ENCODE assay signal across 17 cellular contexts in genomic region chr2:227877359-227878309, GRCh38. TPM values are rescaled to one million over a fixed set of nuclear protein-coding genes. Genes with fewer than 3 reads are reported as not detected.
DNase-seq lines count a peak whose midpoint lies in the region; ATAC-seq and TF ChIP-seq lines count a peak whose summit lies in the region.
"Had no signal": no experiment of that assay in that cellular context is flagged by ENCODE, and none has a peak within 500 bp of the region (broad histone marks: within the 10 kb centered on the region; RNA-seq: fewer than 3 reads in every experiment).

No MANE protein-coding gene starts in this region.

- WGBS in psoas muscle, 3 donors = 38 to 56% (median 44%) methylated on average over 9 of the region's 9 CpGs

- no peaks in the 10 kb centered on the region for H3K36me3 ChIP-seq in psoas muscle (ENCODE audit: insufficient read depth in 1 of 2, low read depth in 1 of 2)

- no peaks in the 10 kb centered on the region for H3K9me3 ChIP-seq in psoas muscle

- H3K4me3 ChIP-seq in fibroblast of the aortic adventitia (ENCODE audit: low read depth, low read length) (no peak overlapping the region), psoas muscle (no peak overlapping the region)
- H3K4me3 ChIP-seq: dorsolateral prefrontal cortex had no signal

- no peaks in the 10 kb centered on the region for H3K4me1 ChIP-seq in psoas muscle

- DNase-seq in amniotic epithelial cell (ENCODE audit: low read depth) (peak; percentile 47), fibroblast of the aortic adventitia (ENCODE audit: low read depth) (peak; percentile 78), psoas muscle (no peak), pons (ENCODE audit: low spot score) (no peak), iPS-NIHi7 (ENCODE audit: extremely low spot score) (no peak)
- DNase-seq: activated naive CD4-positive, alpha-beta T cell treated with Interleukin-2 at 50 U/mL for 16 hours; dorsolateral prefrontal cortex; H7; NCI-H2029 treated with DMSO at 0.1 percent for 48 hours; NCI-H446 treated with DMSO at 0.1 percent for 48 hours; stimulated activated naive CD4-positive, alpha-beta T cell; T-helper 1 cell had no signal

- intact Hi-C loops in psoas muscle (cut with DNase I) = no loop called here

- TF ChIP-seq CTCF in C4-2B (conservative IDR thresholded peaks at IDR 0.05) = no peak
- TF ChIP-seq CTCF in fibroblast of the aortic adventitia (IDR thresholded peaks at IDR 0.05; ENCODE audit: insufficient read depth, low read length) = no peak
- no peak for TF ChIP-seq CTCF in psoas muscle (IDR thresholded peaks at IDR 0.05)

- H3K27ac ChIP-seq in C4-2B (peak overlapping the region; percentile 75), psoas muscle (peak overlapping the region; percentile 27)
- H3K27ac ChIP-seq: dorsolateral prefrontal cortex, epithelial cell of prostate had no signal

- ATAC-seq in psoas muscle (peak in 1 of 4 donors; percentile 41), HG03196 (IDR thresholded peaks at IDR 0.05; ENCODE audit: unreplicated experiment) (no peak), GM19395 (IDR thresholded peaks at IDR 0.05; ENCODE audit: unreplicated experiment) (no peak)
- ATAC-seq: natural killer cell treated with Interleukin-12 subunit alpha and Interleukin-12 subunit beta and Interleukin-15 and Interleukin-18, amount 100 ng/mL, for 72 hours had no signal

- peaks cover 0 to 8% (median 0%) of the 10 kb centered on the region in 3 donors for H3K27me3 ChIP-seq in psoas muscle (ENCODE audit: insufficient read depth in 3 of 3, low read length in 2 of 3)

RNA-seq across cellular contexts. Expression of gene DAW1, which starts 6.2 kb away (rescaled TPM):
- 1.3 TPM in 1 of 2 replicates, not detected in the other for total RNA-seq in fibroblast of the aortic adventitia (ENCODE audit: low replicate concordance)
- total RNA-seq in psoas muscle = not detected
- polyA plus RNA-seq in psoas muscle = under 1 TPM in 2 of 3 donors, not detected in 1; 0.03 to 0.21 TPM
- total RNA-seq: natural killer cell treated with Interleukin-12 subunit alpha and Interleukin-12 subunit beta and Interleukin-15 and Interleukin-18, amount 100 ng/mL, for 72 hours had no signal

Comparison
In these comparisons a context has a peak if more than half of its experiments do, and no peak if none do; other contexts are left out.
1. DNase-seq: peak in amniotic epithelial cell (single experiment) and fibroblast of the aortic adventitia (single experiment); none in psoas muscle (0 of 2), pons (single experiment) and iPS-NIHi7 (single experiment).